In the genomic region with DNA sequence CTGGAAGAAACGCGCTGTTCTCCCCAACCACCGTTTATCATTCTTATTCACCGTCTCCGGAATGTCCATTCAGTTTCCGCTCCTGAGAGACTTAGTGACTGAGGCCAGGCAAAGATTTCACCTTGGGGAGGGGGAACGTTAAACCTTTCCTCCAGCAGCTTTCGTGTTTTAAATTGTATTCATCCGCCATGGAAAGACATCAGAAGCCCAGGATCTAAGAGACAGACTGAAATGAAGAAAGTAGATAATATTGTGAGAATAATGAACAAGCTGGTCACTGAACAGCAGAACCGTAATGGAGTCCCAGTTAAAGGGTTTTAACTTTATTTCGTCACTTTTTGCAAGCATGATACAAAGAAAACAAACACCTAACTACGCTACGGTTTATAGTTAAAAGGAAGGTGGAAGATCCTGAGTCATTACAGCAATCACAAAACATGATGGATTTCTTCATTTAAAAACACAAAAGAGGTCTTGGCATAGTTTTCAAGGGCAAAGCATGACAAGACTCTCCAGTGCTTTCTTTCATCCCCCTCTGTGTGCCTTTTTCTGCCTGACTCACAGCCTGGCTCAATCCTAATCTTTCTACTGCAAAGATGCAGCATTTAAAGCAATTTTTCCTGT, we compare ENCODE assay signal across 7 cellular contexts. TPM values are rescaled to one million over a fixed set of nuclear protein-coding genes. Genes with fewer than 3 reads are reported as not detected.
A peak's percentile ranks its signal among the peaks of the same experiment; 100 is the strongest.
DNase-seq lines count a peak whose midpoint lies in the region; ATAC-seq, FAIRE-seq and TF ChIP-seq lines count a peak whose summit lies in the region.

No MANE protein-coding gene starts in this region.

- peaks cover 8% of the 10 kb centered on the region for H3K4me1 ChIP-seq in MM.1S (ENCODE audit: low read length)

- no peak for ATAC-seq in HG03571 (IDR thresholded peaks at IDR 0.05; ENCODE audit: unreplicated experiment)

- H3F3A ChIP-seq in MM.1S (ENCODE audit: insufficient read depth, low read length): no peaks in the 10 kb centered on the region

- no peaks in the 10 kb centered on the region for H3K9me2 ChIP-seq in MM.1S (replicated peaks; ENCODE audit: insufficient read depth, low read length)

- peak overlapping the region; percentile 91 for H3K4me2 ChIP-seq in MM.1S (ENCODE audit: low read depth, low read length)

- no peaks in the 10 kb centered on the region for H3K36me3 Mint-ChIP-seq in mesothelial cell of epicardium

- no peaks in the 10 kb centered on the region for H3K9me3 ChIP-seq in MM.1S (replicated peaks; ENCODE audit: insufficient read depth, low read length)

- peak overlapping the region; percentile 55 for H3K9ac ChIP-seq in MM.1S (ENCODE audit: low read length)

- H3K27me3 ChIP-seq in MM.1S (replicated peaks; ENCODE audit: insufficient read depth, low read length): no peaks in the 10 kb centered on the region

- H3K36me3 ChIP-seq in MM.1S (replicated peaks; ENCODE audit: insufficient read depth, low read length): no peaks in the 10 kb centered on the region

- H3K27ac Mint-ChIP-seq in mesothelial cell of epicardium: peak overlapping the region; percentile 98

- H3K27ac ChIP-seq in MM.1S (ENCODE audit: low read length): peak overlapping the region; percentile 63; the same call in 1 of the 2 replicates
- peak overlapping the region; percentile 83 for H3K27ac ChIP-seq in cingulate gyrus (ENCODE audit: low read depth, low read length)

- H3K27me3 Mint-ChIP-seq in mesothelial cell of epicardium (ENCODE audit: low read depth): no peaks in the 10 kb centered on the region

- peak overlapping the region; percentile 82 for H3K4me3 ChIP-seq in GM08714 (ENCODE audit: low read length)
- peak overlapping the region; percentile 79 for H3K4me3 ChIP-seq in MM.1S (ENCODE audit: low read length)

- FAIRE-seq in RCC 7860 (lab: Jason Lieb, UNC): no peak

- peaks cover 56% of the 10 kb centered on the region for H3K4me1 Mint-ChIP-seq in mesothelial cell of epicardium

- H4K20me1 ChIP-seq in MM.1S (ENCODE audit: insufficient read depth, low read length): no peaks in the 10 kb centered on the region

- H3K9me3 Mint-ChIP-seq in mesothelial cell of epicardium: no peaks in the 10 kb centered on the region

- TF ChIP-seq CTCF in MM.1S (IDR thresholded peaks at IDR 0.05; ENCODE audit: low read length) (no peak), mesothelial cell of epicardium (IDR thresholded peaks at IDR 0.05; ENCODE audit: unreplicated experiment) (no peak)

- H3K79me2 ChIP-seq in MM.1S (ENCODE audit: low read length): peaks cover 30% of the 10 kb centered on the region

- DNase-seq in MM.1S (no peak), mesothelial cell of epicardium (ENCODE audit: low spot score in 2 of 2, unreplicated experiment in 2 of 2) (no peak), RCC 7860 (ENCODE audit: low spot score) (no peak)
- DNase-seq in activated CD4-positive, CD25-positive, alpha-beta regulatory T cell treated with anti-CD3 and anti-CD28 coated beads, Interleukin-2, amount 50 U/mL, for 72 hours: no peak

- H3K4me3 Mint-ChIP-seq in mesothelial cell of epicardium: peak overlapping the region; percentile 79

- H2AFZ ChIP-seq in MM.1S (ENCODE audit: low read length): peak overlapping the region; percentile 88

RNA-seq across cellular contexts. Expression of gene SLC19A2, which starts 0.6 kb away (rescaled TPM):
- total RNA-seq in mesothelial cell of epicardium: 16.1 to 18.2 TPM (median 17.8 TPM) in 3 replicates

RNA-seq across cellular contexts. Expression of gene CCDC181, which starts 59.1 kb away (rescaled TPM):
- 1.3 to 2.2 TPM (median 1.4 TPM) in 3 replicates for total RNA-seq in mesothelial cell of epicardium
